ENCODE assay signal across 29 cellular contexts in genomic region chr1:200875416-200875815, GRCh38. TPM values are rescaled to one million over a fixed set of nuclear protein-coding genes. Genes with fewer than 3 reads are reported as not detected.
A peak's percentile ranks its signal among the peaks of the same experiment; 100 is the strongest.
DNase-seq lines count a peak whose midpoint lies in the region; ATAC-seq and TF ChIP-seq lines count a peak whose summit lies in the region.
"Had no signal": no experiment of that assay in that cellular context is flagged by ENCODE, and none has a peak within 500 bp of the region (broad histone marks: within the 10 kb centered on the region; RNA-seq: fewer than 3 reads in every experiment).

No MANE protein-coding gene starts in this region.

- H3K18ac ChIP-seq in trophoblast cell (ENCODE audit: low read length): no peak overlapping the region

- H3K9me3 ChIP-seq in trophoblast cell (ENCODE audit: insufficient read depth, low read depth, low read length): no peaks in the 10 kb centered on the region
- no peaks in the 10 kb centered on the region for H3K9me3 ChIP-seq in PC-3 (ENCODE audit: low read length)
- H3K9me3 ChIP-seq: Caco-2 had no signal

- POLR2A ChIA-PET in PC-3 (lab: Charles Lee; ENCODE audit: unreplicated experiment): no interaction called here

- no peak overlapping the region for H2AK5ac ChIP-seq in trophoblast cell (ENCODE audit: low read length)

- no peak overlapping the region for H2BK120ac ChIP-seq in trophoblast cell (ENCODE audit: insufficient read depth, low read length, poor library complexity)

- intact Hi-C loops in PC-3 (cut with micrococcal nuclease): no loop called here

- peaks cover 0 to 9% of the 10 kb centered on the region in 2 experiments for H3K4me1 ChIP-seq in trophoblast cell (ENCODE audit: control insufficient read depth in 1 of 2, insufficient read depth in 2 of 2, low read length in 2 of 2)
- H3K4me1 ChIP-seq in PC-3 (ENCODE audit: insufficient read depth, low read length): no peaks in the 10 kb centered on the region
- H3K4me1 ChIP-seq: Caco-2 had no signal

- H3K9me3 Mint-ChIP-seq in activated CD8-positive, alpha-beta memory T cell treated with anti-CD3 and anti-CD28 coated beads, Interleukin-2, amount 10 ng/mL, durations not matched to agents 7 days and 5 days (ENCODE audit: low read depth): no peaks in the 10 kb centered on the region
- H3K9me3 Mint-ChIP-seq in IgD-negative memory B cell (no peaks in the 10 kb centered on the region), immature natural killer cell (no peaks in the 10 kb centered on the region)

- no peak overlapping the region for H4K8ac ChIP-seq in trophoblast cell (ENCODE audit: low read depth, low read length)

- no peaks in the 10 kb centered on the region for H3K79me2 ChIP-seq in trophoblast cell (ENCODE audit: control insufficient read depth, insufficient read depth, low read length, poor library complexity)
- no peaks in the 10 kb centered on the region for H3K79me2 ChIP-seq in PC-3 (ENCODE audit: low read length)

- DNase-seq in activated CD8-positive, alpha-beta memory T cell treated with anti-CD3 and anti-CD28 coated beads for 24 hours: peak; percentile 50
- DNase-seq in activated CD8-positive, alpha-beta memory T cell treated with anti-CD3 and anti-CD28 coated beads, Interleukin-2, amount 10 ng/mL, durations not matched to agents 7 days and 5 days: no peak
- DNase-seq in immature natural killer cell (no peak), trophoblast cell (no peak), PC-3 (no peak)
- DNase-seq: AML-193, Caco-2, DMS 273 treated with DMSO at 0.1 percent for 48 hours, DND-41, GM23248, HCEC 1CT, IMR-90, MV-4-11, NCI-H1105 treated with DMSO at 0.1 percent for 48 hours, NCI-H2029 treated with DMSO at 0.1 percent for 48 hours, NCI-H2171, NCI-H345, NCI-H524, NCI-H82, OCI-M1, Right ventricle myocardium superior had no signal

- H4K91ac ChIP-seq in trophoblast cell (ENCODE audit: low read depth, low read length): no peak overlapping the region

- H3K4me3 Mint-ChIP-seq in activated CD8-positive, alpha-beta memory T cell treated with anti-CD3 and anti-CD28 coated beads, Interleukin-2, amount 10 ng/mL, durations not matched to agents 7 days and 5 days: no peak overlapping the region
- H3K4me3 Mint-ChIP-seq in IgD-negative memory B cell: peak overlapping the region in 3 of 4 donors; percentile 32 to 79 (median 72)
- H3K4me3 Mint-ChIP-seq in immature natural killer cell: peak overlapping the region in 3 of 5 donors; percentile 8 to 74 (median 69)

- H3K14ac ChIP-seq in trophoblast cell (ENCODE audit: low read length): no peak overlapping the region

- no peak overlapping the region for H4K12ac ChIP-seq in trophoblast cell (ENCODE audit: low read depth, low read length)

- no peak overlapping the region for H3K27ac ChIP-seq in trophoblast cell (ENCODE audit: low read depth, low read length)
- H3K27ac ChIP-seq in PC-3 (ENCODE audit: low read length): no peak overlapping the region
- H3K27ac ChIP-seq: GM23248 had no signal

- no peaks in the 10 kb centered on the region for H3K27me3 ChIP-seq in trophoblast cell (ENCODE audit: insufficient read depth, low read length)
- peaks cover 65% of the 10 kb centered on the region for H3K27me3 ChIP-seq in PC-3 (ENCODE audit: low read length)

- no peaks in the 10 kb centered on the region for H3K9me2 ChIP-seq in PC-3 (replicated peaks; ENCODE audit: low read length)

- no peak for TF ChIP-seq CTCF in PC-3 (conservative IDR thresholded peaks at IDR 0.05; ENCODE audit: low read depth, low read length)

- no peak overlapping the region for H3K27ac Mint-ChIP-seq in activated CD8-positive, alpha-beta memory T cell treated with anti-CD3 and anti-CD28 coated beads, Interleukin-2, amount 10 ng/mL, durations not matched to agents 7 days and 5 days
- H3K27ac Mint-ChIP-seq in IgD-negative memory B cell: peak overlapping the region in 2 of 3 donors; percentile 77 to 90
- H3K27ac Mint-ChIP-seq in immature natural killer cell: peak overlapping the region in 1 of 6 donors; percentile 46

- H3K4ac ChIP-seq in trophoblast cell (ENCODE audit: low read depth, low read length): no peak overlapping the region

- peaks cover 81% of the 10 kb centered on the region for H3K27me3 Mint-ChIP-seq in activated CD8-positive, alpha-beta memory T cell treated with anti-CD3 and anti-CD28 coated beads, Interleukin-2, amount 10 ng/mL, durations not matched to agents 7 days and 5 days
- H3K27me3 Mint-ChIP-seq in IgD-negative memory B cell (peaks cover 8% of the 10 kb centered on the region), immature natural killer cell (ENCODE audit: low read depth in 3 of 3) (peaks cover 2 to 11% (median 9%) of the 10 kb centered on the region in 3 donors)

- no peak overlapping the region for H2AFZ ChIP-seq in trophoblast cell (ENCODE audit: insufficient read depth, low read length, poor library complexity)
- no peak overlapping the region for H2AFZ ChIP-seq in PC-3 (ENCODE audit: low read length)
- H2AFZ ChIP-seq: GM23248 had no signal

- H3K36me3 ChIP-seq in trophoblast cell (ENCODE audit: control insufficient read depth in 1 of 2, insufficient read depth in 2 of 2, low read length in 2 of 2): no peaks in the 10 kb centered on the region
- H3K36me3 ChIP-seq in PC-3 (ENCODE audit: low read depth, low read length): no peaks in the 10 kb centered on the region

- no peaks in the 10 kb centered on the region for H3F3A ChIP-seq in PC-3 (ENCODE audit: low read length, unreplicated experiment)

- WGBS in trophoblast cell (ENCODE audit: extremely low coverage, insufficient coverage, insufficient read length): no CpG with 5 or more reads among the region's 5 CpGs

- CTCF ChIA-PET in activated CD8-positive, alpha-beta memory T cell treated with anti-CD3 and anti-CD28 coated beads, Interleukin-2, amount 10 ng/mL, durations not matched to agents 7 days and 5 days (lab: Charles Lee): interaction anchor here (2.3 kb wide), 1 partner anchor 9 kb away, joined by 7 read pairs; no protein-coding TSS in a partner anchor
- CTCF ChIA-PET in PC-3 (lab: Charles Lee): no interaction called here

- H3K4me1 Mint-ChIP-seq in activated CD8-positive, alpha-beta memory T cell treated with anti-CD3 and anti-CD28 coated beads, Interleukin-2, amount 10 ng/mL, durations not matched to agents 7 days and 5 days: peaks cover 35% of the 10 kb centered on the region
- H3K4me1 Mint-ChIP-seq in IgD-negative memory B cell (peaks cover 36 to 59% (median 45%) of the 10 kb centered on the region in 3 donors), immature natural killer cell (peaks cover 64 to 69% of the 10 kb centered on the region in 2 donors)

- H3K4me3 ChIP-seq in trophoblast cell (ENCODE audit: low read depth, low read length) (peak overlapping the region; percentile 13), PC-3 (ENCODE audit: low read length) (no peak overlapping the region)
- H3K4me3 ChIP-seq: GM12878, GM23248 had no signal

- no peak overlapping the region for H3K4me2 ChIP-seq in trophoblast cell (ENCODE audit: low read length)
- no peak overlapping the region for H3K4me2 ChIP-seq in PC-3 (ENCODE audit: low read length)

- H3K79me1 ChIP-seq in trophoblast cell (ENCODE audit: low read length): no peaks in the 10 kb centered on the region

- BruUV-seq in PC-3 (replicated peaks; lab: Mats Ljungman, UMichigan): no TSS peak

- H2BK12ac ChIP-seq in trophoblast cell (ENCODE audit: low read length): no peak overlapping the region

- ATAC-seq in activated CD8-positive, alpha-beta memory T cell treated with anti-CD3 and anti-CD28 coated beads, Interleukin-2, amount 10 ng/mL, durations not matched to agents 7 days and 5 days: no peak
- ATAC-seq in HG03521 (IDR thresholded peaks at IDR 0.05; ENCODE audit: unreplicated experiment): no peak
- no peak for ATAC-seq in HG03354 (IDR thresholded peaks at IDR 0.05; ENCODE audit: poor library complexity, severe bottlenecking, unreplicated experiment)
- ATAC-seq in PC-3: no peak
- ATAC-seq: GM12878 had no signal

- H2BK5ac ChIP-seq in trophoblast cell (ENCODE audit: low read depth, low read length, poor library complexity): no peak overlapping the region

- H4K20me1 ChIP-seq in PC-3 (ENCODE audit: low read length): no peaks in the 10 kb centered on the region

- H3K36me3 Mint-ChIP-seq in activated CD8-positive, alpha-beta memory T cell treated with anti-CD3 and anti-CD28 coated beads, Interleukin-2, amount 10 ng/mL, durations not matched to agents 7 days and 5 days: no peaks in the 10 kb centered on the region
- H3K36me3 Mint-ChIP-seq in IgD-negative memory B cell (no peaks in the 10 kb centered on the region), immature natural killer cell (peaks cover 7 to 9% (median 7%) of the 10 kb centered on the region in 3 donors)

- H3K9ac ChIP-seq in trophoblast cell (ENCODE audit: low read length) (no peak overlapping the region), PC-3 (ENCODE audit: low read length) (no peak overlapping the region)
- H3K9ac ChIP-seq: GM23248 had no signal

- no peak overlapping the region for H3K23ac ChIP-seq in trophoblast cell (ENCODE audit: low read length)

RNA-seq across cellular contexts. Expression of gene GPR25, which starts 2.6 kb away (rescaled TPM):
- total RNA-seq in activated CD8-positive, alpha-beta memory T cell treated with anti-CD3 and anti-CD28 coated beads, Interleukin-2, amount 10 ng/mL, durations not matched to agents 7 days and 5 days: under 1 TPM in 1 of 2 experiments, not detected in 1; 0.35 TPM
- polyA plus RNA-seq in IgD-negative memory B cell (41.1 TPM), immature natural killer cell (10 to 100 TPM in 2 of 3 donors, 1 to 10 TPM in 1; 4.5 to 18.9 (median 14.8) TPM)
- polyA plus RNA-seq in trophoblast cell (2013): 0.08 and 0.10 TPM in 2 replicates
- not detected in 2 replicates for total RNA-seq in PC-3 (2014; rRNA removed)
- total RNA-seq: A172, Caco-2, GM12878, GM23248, IMR-90, Right ventricle myocardium superior, RPMI7951, SK-MEL-5 had no signal
- polyA plus RNA-seq: AG04450, GM12878, GM23248, IMR-90 had no signal

RNA-seq across cellular contexts. Expression of gene INAVA, which starts 19.3 kb away (rescaled TPM):
- 1 to 10 TPM in 1 of 2 experiments, under 1 TPM in 1; 0.15 to 2.6 TPM for total RNA-seq in activated CD8-positive, alpha-beta memory T cell treated with anti-CD3 and anti-CD28 coated beads, Interleukin-2, amount 10 ng/mL, durations not matched to agents 7 days and 5 days
- polyA plus RNA-seq in IgD-negative memory B cell (not detected), immature natural killer cell (under 1 TPM in 1 of 3 donors, not detected in 2; 0.10 TPM)
- 28.5 and 30.7 TPM in 2 replicates for polyA plus RNA-seq in trophoblast cell (2013)
- total RNA-seq in PC-3 (2014; rRNA removed): 102 and 128 TPM in 2 replicates
- total RNA-seq: GM23248, Right ventricle myocardium superior, SK-MEL-5 had no signal
- polyA plus RNA-seq: GM23248 had no signal

Comparison
In these comparisons a context has a peak if more than half of its experiments do, and no peak if none do; other contexts are left out.
1. RNA of gene INAVA, which starts 19.3 kb away (total RNA-seq): 102 to 128 TPM in PC-3; 0.15 to 2.6 TPM in activated CD8-positive, alpha-beta memory T cell treated with anti-CD3 and anti-CD28 coated beads, Interleukin-2, amount 10 ng/mL, durations not matched to agents 7 days and 5 days; every median in the first group is over 10 times any median in the second.